ENCODE assay signal across 11 cellular contexts in the genomic region with DNA sequence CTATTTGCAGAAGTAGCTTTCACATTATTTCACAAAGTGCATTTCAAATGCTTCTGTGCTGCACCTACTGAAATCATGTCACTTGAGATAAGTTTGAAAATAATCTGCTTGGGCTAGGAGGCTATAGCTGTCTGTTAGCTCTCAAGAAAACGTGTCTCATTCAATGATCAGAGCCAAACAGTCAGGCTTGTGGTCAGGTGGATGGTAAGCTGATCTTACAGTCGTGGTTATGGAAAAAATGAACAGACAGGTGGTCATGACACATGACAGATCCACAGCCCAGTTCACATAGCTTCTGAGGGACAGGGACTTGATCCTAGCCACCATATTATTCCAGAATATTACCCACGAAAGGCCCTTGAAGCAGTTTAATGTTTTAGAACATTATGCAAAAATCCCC. TPM values are rescaled to one million over a fixed set of nuclear protein-coding genes. Genes with fewer than 3 reads are reported as not detected.
A peak's percentile ranks its signal among the peaks of the same experiment; 100 is the strongest.
DNase-seq lines count a peak whose midpoint lies in the region; ATAC-seq, FAIRE-seq and TF ChIP-seq lines count a peak whose summit lies in the region.
"Had no signal": no experiment of that assay in that cellular context is flagged by ENCODE, and none has a peak within 500 bp of the region (broad histone marks: within the 10 kb centered on the region; RNA-seq: fewer than 3 reads in every experiment).

No MANE protein-coding gene starts in this region.

- no peak overlapping the region for H4K8ac ChIP-seq in trophoblast cell (ENCODE audit: low read depth, low read length)

- no TSS peak for BruUV-seq in HepG2 (replicated peaks; lab: Mats Ljungman, UMichigan)
- no TSS peak for BruUV-seq in PC-3 (replicated peaks; lab: Mats Ljungman, UMichigan)

- TF ChIP-seq CTCF in HepG2 (CRISPR knock-in tag; IDR thresholded peaks at IDR 0.05) (no peak), right lobe of liver (IDR thresholded peaks at IDR 0.05) (no peak), PC-3 (conservative IDR thresholded peaks at IDR 0.05; ENCODE audit: low read depth, low read length) (no peak), foreskin keratinocyte (conservative IDR thresholded peaks at IDR 0.05) (no peak), WERI-Rb-1 (IDR thresholded peaks at IDR 0.05; ENCODE audit: low read depth, low read length) (no peak)

- H3K4me1 ChIP-seq in HepG2 (ENCODE audit: insufficient read depth, low read length) (no peaks in the 10 kb centered on the region), right lobe of liver (no peaks in the 10 kb centered on the region), PC-3 (ENCODE audit: insufficient read depth, low read length) (peaks cover 23% of the 10 kb centered on the region), foreskin keratinocyte (no peaks in the 10 kb centered on the region), trophoblast cell (ENCODE audit: control insufficient read depth in 1 of 2, insufficient read depth in 2 of 2, low read length in 2 of 2) (no peaks in the 10 kb centered on the region)

- ATAC-seq in HepG2 (peak; percentile 37), right lobe of liver (no peak), PC-3 (peak; percentile 64), foreskin keratinocyte (peak; percentile 27)

- no peak overlapping the region for H2AK5ac ChIP-seq in trophoblast cell (ENCODE audit: low read length)

- no peak overlapping the region for H2BK120ac ChIP-seq in trophoblast cell (ENCODE audit: insufficient read depth, low read length, poor library complexity)

- H3K9me2 ChIP-seq in PC-3 (replicated peaks; ENCODE audit: low read length): no peaks in the 10 kb centered on the region

- TF ChIP-seq POLR2A in HepG2 (IDR thresholded peaks at IDR 0.05; ENCODE audit: insufficient read depth in 1 of 2, low read depth in 2 of 2, low read length in 2 of 2): no peak
- no peak for TF ChIP-seq POLR2A in right lobe of liver (IDR thresholded peaks at IDR 0.05)

- no peak for FAIRE-seq in HepG2 (lab: Jason Lieb, UNC)

- H4K20me1 ChIP-seq in HepG2 (ENCODE audit: insufficient read depth, low read length): no peaks in the 10 kb centered on the region
- no peaks in the 10 kb centered on the region for H4K20me1 ChIP-seq in PC-3 (ENCODE audit: low read length)

- H3K79me1 ChIP-seq in trophoblast cell (ENCODE audit: low read length): no peaks in the 10 kb centered on the region

- no peak overlapping the region for H2BK5ac ChIP-seq in trophoblast cell (ENCODE audit: low read depth, low read length, poor library complexity)

- H3K23ac ChIP-seq in trophoblast cell (ENCODE audit: low read length): no peak overlapping the region

- no peak overlapping the region for H3K4me3 ChIP-seq in HepG2 (replicated peaks in 1 of 3; ENCODE audit: insufficient read depth in 1 of 3, low read depth in 2 of 3, low read length in 3 of 3)
- no peak overlapping the region for H3K4me3 ChIP-seq in right lobe of liver
- H3K4me3 ChIP-seq in PC-3 (ENCODE audit: low read length): no peak overlapping the region
- H3K4me3 ChIP-seq in WERI-Rb-1 (ENCODE audit: low read depth, low read length): no peak overlapping the region
- H3K4me3 ChIP-seq in trophoblast cell (ENCODE audit: low read depth, low read length): no peak overlapping the region
- H3K4me3 ChIP-seq: PC-9 had no signal

- CTCF ChIA-PET in HepG2 (lab: Yijun Ruan, JAX; ENCODE audit: low intra/inter-chr PET ratio, low total read pairs) (no interaction called here), PC-3 (lab: Charles Lee) (interaction anchor here (0.7 kb wide), 1 partner anchor 82 kb away, joined by 9 read pairs; no protein-coding TSS in a partner anchor)

- H3K79me2 ChIP-seq in HepG2 (ENCODE audit: insufficient read depth, low read length) (no peaks in the 10 kb centered on the region), PC-3 (ENCODE audit: low read length) (no peaks in the 10 kb centered on the region), trophoblast cell (ENCODE audit: control insufficient read depth, insufficient read depth, low read length, poor library complexity) (no peaks in the 10 kb centered on the region)

- POLR2A ChIA-PET in HepG2 (lab: Yijun Ruan, JAX) (no interaction called here), PC-3 (lab: Charles Lee; ENCODE audit: unreplicated experiment) (no interaction called here)

- in situ Hi-C loops in HepG2 (cut with HindIII; ENCODE audit: extremely low pct_ligation_motif_present, low pct_unique_long_range_greater_than_20kb): no loop called here

- H3F3A ChIP-seq in PC-3 (ENCODE audit: low read length, unreplicated experiment): no peaks in the 10 kb centered on the region

- H3K9me3 ChIP-seq in HepG2 (ENCODE audit: low read length) (no peaks in the 10 kb centered on the region), right lobe of liver (no peaks in the 10 kb centered on the region), PC-3 (ENCODE audit: low read length) (no peaks in the 10 kb centered on the region), WERI-Rb-1 (ENCODE audit: severe bottlenecking) (no peaks in the 10 kb centered on the region), trophoblast cell (ENCODE audit: insufficient read depth, low read depth, low read length) (no peaks in the 10 kb centered on the region)

- H4K91ac ChIP-seq in trophoblast cell (ENCODE audit: low read depth, low read length): no peak overlapping the region

- H3K9ac ChIP-seq in HepG2 (ENCODE audit: insufficient read depth, low read depth, low read length) (no peak overlapping the region), PC-3 (ENCODE audit: low read length) (no peak overlapping the region; the same call in 1 of the 2 replicates), trophoblast cell (ENCODE audit: low read length) (no peak overlapping the region)

- H3K27ac ChIP-seq in HepG2 (ENCODE audit: extremely low read length, insufficient read depth, low read length) (no peak overlapping the region), right lobe of liver (no peak overlapping the region), PC-3 (ENCODE audit: low read length) (peak overlapping the region; percentile 61), foreskin keratinocyte (no peak overlapping the region), WERI-Rb-1 (no peak overlapping the region), trophoblast cell (ENCODE audit: low read depth, low read length) (no peak overlapping the region)
- H3K27ac ChIP-seq: PC-9 had no signal

- intact Hi-C loops in HepG2 (cut with micrococcal nuclease; ENCODE audit: unreplicated experiment): no loop called here
- intact Hi-C loops in right lobe of liver (cut with DNase I): no loop called here
- intact Hi-C loops in PC-3 (cut with micrococcal nuclease): no loop called here

- H3K36me3 ChIP-seq in HepG2 (replicated peaks in 1 of 2; ENCODE audit: control insufficient read depth in 1 of 2, insufficient read depth in 2 of 2, low read length in 2 of 2): no peaks in the 10 kb centered on the region
- H3K36me3 ChIP-seq in right lobe of liver: no peaks in the 10 kb centered on the region
- no peaks in the 10 kb centered on the region for H3K36me3 ChIP-seq in PC-3 (ENCODE audit: low read depth, low read length)
- no peaks in the 10 kb centered on the region for H3K36me3 ChIP-seq in WERI-Rb-1
- no peaks in the 10 kb centered on the region for H3K36me3 ChIP-seq in trophoblast cell (ENCODE audit: control insufficient read depth in 1 of 2, insufficient read depth in 2 of 2, low read length in 2 of 2)

- H3K4me2 ChIP-seq in HepG2 (ENCODE audit: low read depth, low read length): no peak overlapping the region
- no peak overlapping the region for H3K4me2 ChIP-seq in PC-3 (ENCODE audit: low read length)
- no peak overlapping the region for H3K4me2 ChIP-seq in trophoblast cell (ENCODE audit: low read length)
- H3K4me2 ChIP-seq: PC-9 had no signal

- H3K14ac ChIP-seq in trophoblast cell (ENCODE audit: low read length): no peak overlapping the region

- H2AFZ ChIP-seq in HepG2 (ENCODE audit: low read length) (no peak overlapping the region), PC-3 (ENCODE audit: low read length) (peak overlapping the region; percentile 14; the same call in 1 of the 2 replicates), trophoblast cell (ENCODE audit: insufficient read depth, low read length, poor library complexity) (no peak overlapping the region)
- H2AFZ ChIP-seq: PC-9 had no signal

- TF ChIP-seq RAD21 in HepG2 (CRISPR knock-in tag; IDR thresholded peaks at IDR 0.05): no peak

- TF ChIP-seq EP300 in HepG2 (IDR thresholded peaks at IDR 0.05; ENCODE audit: low read depth in 2 of 2, low read length in 2 of 2): no peak
- TF ChIP-seq EP300 in HepG2 (CRISPR knock-in tag; IDR thresholded peaks at IDR 0.05; ENCODE audit: borderline replicate concordance): no peak

- no peak overlapping the region for H3K18ac ChIP-seq in trophoblast cell (ENCODE audit: low read length)

- 3% methylated on average over 3 of the region's 3 CpGs for WGBS in HepG2 (ENCODE audit: low lambda C conversion rate)
- 50% methylated on average over 3 of the region's 3 CpGs for WGBS in right lobe of liver (ENCODE audit: insufficient coverage, low coverage, low lambda C conversion rate, missing lambda C conversion rate)
- WGBS in trophoblast cell (ENCODE audit: extremely low coverage, insufficient coverage, insufficient read length): no CpG with 5 or more reads among the region's 3 CpGs

- no peak for DNase-seq in HepG2 (ENCODE audit: low spot score)
- DNase-seq in right lobe of liver: no peak
- DNase-seq in PC-3: peak; percentile 72
- DNase-seq in foreskin keratinocyte: no peak
- no peak for DNase-seq in WERI-Rb-1
- no peak for DNase-seq in superior temporal gyrus (ENCODE audit: extremely low spot score)
- DNase-seq in trophoblast cell: no peak
- no peak for DNase-seq in NCI-H226
- DNase-seq: CD4-positive, alpha-beta memory T cell; effector CD4-positive, alpha-beta T cell; PC-9 had no signal

- H2BK12ac ChIP-seq in trophoblast cell (ENCODE audit: low read length): no peak overlapping the region

- no peak overlapping the region for H3K4ac ChIP-seq in trophoblast cell (ENCODE audit: low read depth, low read length)

- H4K12ac ChIP-seq in trophoblast cell (ENCODE audit: low read depth, low read length): no peak overlapping the region

- H3K27me3 ChIP-seq in HepG2 (ENCODE audit: control insufficient read depth in 1 of 2, insufficient read depth in 2 of 2, low read length in 2 of 2): peaks cover 0 to 13% of the 10 kb centered on the region in 2 experiments; a peak in 2 of 5 replicates
- H3K27me3 ChIP-seq in right lobe of liver: no peaks in the 10 kb centered on the region
- no peaks in the 10 kb centered on the region for H3K27me3 ChIP-seq in PC-3 (ENCODE audit: low read length)
- no peaks in the 10 kb centered on the region for H3K27me3 ChIP-seq in foreskin keratinocyte
- no peaks in the 10 kb centered on the region for H3K27me3 ChIP-seq in WERI-Rb-1 (ENCODE audit: insufficient read depth, low read depth, severe bottlenecking)
- H3K27me3 ChIP-seq in trophoblast cell (ENCODE audit: insufficient read depth, low read length): no peaks in the 10 kb centered on the region

RNA-seq across cellular contexts. Expression of gene RFX8, which starts 26.5 kb away (rescaled TPM):
- total RNA-seq in HepG2 (2016; rRNA removed; fragmentation: Illumina TruSeq; extraction: Trizol) (not detected in 2 replicates), right lobe of liver (not detected), PC-3 (2014; rRNA removed) (0.46 and 0.77 TPM in 2 replicates), foreskin keratinocyte (0.18 TPM in 1 of 2 replicates, not detected in the other)
- not detected in 2 replicates for total RNA-seq in HepG2 (2016; cell fraction: cytosol; rRNA removed; fragmentation: Illumina TruSeq; extraction: Trizol; ENCODE audit: low read depth)
- total RNA-seq in HepG2 (2016; cell fraction: insoluble cytoplasmic fraction; rRNA removed; fragmentation: Illumina TruSeq; extraction: Trizol): not detected in 2 replicates
- not detected in 2 replicates for total RNA-seq in HepG2 (2016; cell fraction: membrane; rRNA removed; fragmentation: Illumina TruSeq; extraction: Trizol)
- not detected in 2 replicates for total RNA-seq in HepG2 (2016; cell fraction: nucleus; rRNA removed; fragmentation: Illumina TruSeq; extraction: Trizol)
- polyA plus RNA-seq in HepG2 (2011; rRNA removed) (not detected in 2 replicates), foreskin keratinocyte (0.03 and 0.22 TPM in 2 replicates)
- polyA plus RNA-seq in HepG2 (2011; cell fraction: cytosol; rRNA removed): not detected in 2 replicates
- polyA plus RNA-seq in HepG2 (2011; cell fraction: nucleus; rRNA removed): not detected in 2 replicates
- not detected in 2 replicates for polyA plus RNA-seq in HepG2 (2012)
- polyA plus RNA-seq in HepG2 (2016; cell fraction: cytosol; fragmentation: Illumina TruSeq; extraction: Trizol; ENCODE audit: low read depth): not detected in 2 replicates
- not detected in 2 replicates for polyA plus RNA-seq in HepG2 (2016; cell fraction: insoluble cytoplasmic fraction; fragmentation: Illumina TruSeq; extraction: Trizol; ENCODE audit: low read depth)
- not detected in 2 replicates for polyA plus RNA-seq in HepG2 (2016; cell fraction: membrane; fragmentation: Illumina TruSeq; extraction: Trizol; ENCODE audit: low read depth)
- polyA plus RNA-seq in HepG2 (2016; cell fraction: nucleus; fragmentation: Illumina TruSeq; extraction: Trizol; ENCODE audit: insufficient read depth, low read depth): not detected in 2 replicates
- polyA minus RNA-seq in HepG2 (2011; rRNA and poly(A)+ RNA removed; ENCODE audit: low replicate concordance): not detected in 2 replicates
- not detected in 2 replicates for polyA minus RNA-seq in HepG2 (2011; cell fraction: cytosol; rRNA and poly(A)+ RNA removed)
- not detected in 2 replicates for polyA minus RNA-seq in HepG2 (2011; cell fraction: nucleus; rRNA and poly(A)+ RNA removed)
- polyA plus RNA-seq in trophoblast cell (2013): 0.01 and 0.03 TPM in 2 replicates
- total RNA-seq: PC-9 had no signal
- polyA plus RNA-seq: CD4-positive, alpha-beta memory T cell had no signal

Comparison
In these comparisons a context has a peak if more than half of its experiments do, and no peak if none do; other contexts are left out.
1. ATAC-seq: peak in HepG2 (single experiment), PC-3 (single experiment) and foreskin keratinocyte (single experiment); none in right lobe of liver (0 of 4).